Comparison of ENCODE assay signal across 1 cellular context in genomic region chr4:83276299-83277040, GRCh38.
TF ChIP-seq lines count a peak whose summit lies in the region.

No MANE protein-coding gene starts in this region.

TF ChIP-seq in WTC11, 78 proteins besides CTCF, POLR2A, EP300 and RAD21 (continued from another document):
- TF ChIP-seq, protein P1, sequence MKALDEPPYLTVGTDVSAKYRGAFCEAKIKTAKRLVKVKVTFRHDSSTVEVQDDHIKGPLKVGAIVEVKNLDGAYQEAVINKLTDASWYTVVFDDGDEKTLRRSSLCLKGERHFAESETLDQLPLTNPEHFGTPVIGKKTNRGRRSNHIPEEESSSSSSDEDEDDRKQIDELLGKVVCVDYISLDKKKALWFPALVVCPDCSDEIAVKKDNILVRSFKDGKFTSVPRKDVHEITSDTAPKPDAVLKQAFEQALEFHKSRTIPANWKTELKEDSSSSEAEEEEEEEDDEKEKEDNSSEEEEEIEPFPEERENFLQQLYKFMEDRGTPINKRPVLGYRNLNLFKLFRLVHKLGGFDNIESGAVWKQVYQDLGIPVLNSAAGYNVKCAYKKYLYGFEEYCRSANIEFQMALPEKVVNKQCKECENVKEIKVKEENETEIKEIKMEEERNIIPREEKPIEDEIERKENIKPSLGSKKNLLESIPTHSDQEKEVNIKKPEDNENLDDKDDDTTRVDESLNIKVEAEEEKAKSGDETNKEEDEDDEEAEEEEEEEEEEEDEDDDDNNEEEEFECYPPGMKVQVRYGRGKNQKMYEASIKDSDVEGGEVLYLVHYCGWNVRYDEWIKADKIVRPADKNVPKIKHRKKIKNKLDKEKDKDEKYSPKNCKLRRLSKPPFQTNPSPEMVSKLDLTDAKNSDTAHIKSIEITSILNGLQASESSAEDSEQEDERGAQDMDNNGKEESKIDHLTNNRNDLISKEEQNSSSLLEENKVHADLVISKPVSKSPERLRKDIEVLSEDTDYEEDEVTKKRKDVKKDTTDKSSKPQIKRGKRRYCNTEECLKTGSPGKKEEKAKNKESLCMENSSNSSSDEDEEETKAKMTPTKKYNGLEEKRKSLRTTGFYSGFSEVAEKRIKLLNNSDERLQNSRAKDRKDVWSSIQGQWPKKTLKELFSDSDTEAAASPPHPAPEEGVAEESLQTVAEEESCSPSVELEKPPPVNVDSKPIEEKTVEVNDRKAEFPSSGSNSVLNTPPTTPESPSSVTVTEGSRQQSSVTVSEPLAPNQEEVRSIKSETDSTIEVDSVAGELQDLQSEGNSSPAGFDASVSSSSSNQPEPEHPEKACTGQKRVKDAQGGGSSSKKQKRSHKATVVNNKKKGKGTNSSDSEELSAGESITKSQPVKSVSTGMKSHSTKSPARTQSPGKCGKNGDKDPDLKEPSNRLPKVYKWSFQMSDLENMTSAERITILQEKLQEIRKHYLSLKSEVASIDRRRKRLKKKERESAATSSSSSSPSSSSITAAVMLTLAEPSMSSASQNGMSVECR (CRISPR knock-in tag; IDR thresholded peaks at IDR 0.05; ENCODE audit: borderline replicate concordance) = no peak
- TF ChIP-seq ZNF423 (CRISPR knock-in tag; IDR thresholded peaks at IDR 0.05) (no peak), ELF4 (CRISPR knock-in tag; IDR thresholded peaks at IDR 0.05; ENCODE audit: low read depth) (no peak), ZNF416 (CRISPR knock-in tag; IDR thresholded peaks at IDR 0.05) (no peak)
